8 cellular contexts compared by ENCODE assay signal in genomic region chr6:7108196-7108963, GRCh38. TPM values are rescaled to one million over a fixed set of nuclear protein-coding genes. Genes with fewer than 3 reads are reported as not detected.
DNase-seq lines count a peak whose midpoint lies in the region; ATAC-seq, FAIRE-seq and TF ChIP-seq lines count a peak whose summit lies in the region.

No MANE protein-coding gene starts in this region.

- dilution Hi-C loops in keratinocyte (cut with MboI; ENCODE audit: extremely low pct_ligation_motif_present, low sequenced_read_pairs) = no loop called here

- H3K9me1 ChIP-seq in keratinocyte (ENCODE audit: control insufficient read depth, extremely low read depth, insufficient read depth, low read length) = peaks cover 7% of the 10 kb centered on the region

- H3K27me3 ChIP-seq in bronchial epithelial cell (ENCODE audit: control insufficient read depth, insufficient read depth, low read length) (no peaks in the 10 kb centered on the region), keratinocyte (ENCODE audit: control insufficient read depth, extremely low read depth, insufficient read depth, low read length) (no peaks in the 10 kb centered on the region)

- TF ChIP-seq CTCF in bronchial epithelial cell (IDR thresholded peaks at IDR 0.05; ENCODE audit: insufficient read depth, low read length, severe bottlenecking) (no peak), keratinocyte (optimal IDR thresholded peaks at IDR 0.05 in 1 of 3, IDR thresholded peaks at IDR 0.05 in 1 of 3, conservative IDR thresholded peaks at IDR 0.05 in 1 of 3; ENCODE audit: extremely low read depth in 1 of 3, insufficient read depth in 2 of 3, low read length in 3 of 3) (no peak)

- peak overlapping the region; percentile 88 for H3K27ac ChIP-seq in keratinocyte (ENCODE audit: control insufficient read depth, insufficient read depth, low read length)

- DNase-seq in GM12891 (ENCODE audit: insufficient read length, low spot score) = no peak
- peak; percentile 35 for DNase-seq in T1000 (lab: John Stamatoyannopoulos, UW)
- DNase-seq in bronchial epithelial cell (ENCODE audit: low read depth) = peak; percentile 27
- no peak for DNase-seq in keratinocyte (ENCODE audit: low read depth, low spot score)
- DNase-seq in stimulated activated CD4-positive, alpha-beta T cell treated with anti-CD3 and anti-CD28 coated beads, Interleukin-15, amount 100 ng/mL, for 48 hours (ENCODE audit: low read depth in 2 of 2) = peak; percentile 21 to 29
- no peak for DNase-seq in NCI-H345 (lab: John Stamatoyannopoulos, UW)

- peak overlapping the region; percentile 97 for H3K9ac ChIP-seq in keratinocyte (ENCODE audit: control insufficient read depth, extremely low read depth, insufficient read depth, low read length)

- H3K79me2 ChIP-seq in keratinocyte (ENCODE audit: control insufficient read depth, insufficient read depth, low read length) = peaks cover 56% of the 10 kb centered on the region

- TF ChIP-seq POLR2A in GM12891 (IDR thresholded peaks at IDR 0.05; ENCODE audit: low read depth, low read length) = 0 out of 2 replicates have a peak, but pooled peaks have one; percentile 21

- H2AFZ ChIP-seq in keratinocyte (ENCODE audit: control insufficient read depth, low read length) = peak overlapping the region; percentile 74

- H3K4me2 ChIP-seq in keratinocyte (ENCODE audit: control insufficient read depth, extremely low read depth, insufficient read depth, low read depth, low read length) = peak overlapping the region; percentile 71

- FAIRE-seq in GM12891 (lab: Jason Lieb, UNC) = no peak
- no peak for FAIRE-seq in bronchial epithelial cell (lab: Jason Lieb, UNC)
- no peak for FAIRE-seq in keratinocyte (lab: Jason Lieb, UNC)

- no peaks in the 10 kb centered on the region for H3K9me3 ChIP-seq in keratinocyte (ENCODE audit: control insufficient read depth, low read depth, low read length)

- H3K4me1 ChIP-seq in keratinocyte (ENCODE audit: control insufficient read depth, extremely low read depth, insufficient read depth, low read length) = peaks cover 34% of the 10 kb centered on the region

- ATAC-seq in HG03175 (IDR thresholded peaks at IDR 0.05; ENCODE audit: unreplicated experiment) (peak; percentile 27), HG03565 (IDR thresholded peaks at IDR 0.05; ENCODE audit: unreplicated experiment) (no peak)

- H3K36me3 ChIP-seq in bronchial epithelial cell (ENCODE audit: control insufficient read depth, insufficient read depth, low read length) (no peaks in the 10 kb centered on the region), keratinocyte (ENCODE audit: control insufficient read depth in 2 of 2, extremely low read depth in 1 of 2, insufficient read depth in 2 of 2, low read length in 2 of 2) (no peaks in the 10 kb centered on the region)

- no peaks in the 10 kb centered on the region for H4K20me1 ChIP-seq in keratinocyte (ENCODE audit: control insufficient read depth, extremely low read depth, insufficient read depth, low read length)

- H3K4me3 ChIP-seq in bronchial epithelial cell (ENCODE audit: low read depth, low read length) (peak overlapping the region; percentile 95), keratinocyte (ENCODE audit: control insufficient read depth in 2 of 3, extremely low read depth in 1 of 3, insufficient read depth in 2 of 3, low read depth in 1 of 3, low read length in 3 of 3) (peak overlapping the region; percentile 64 to 99 (median 96))

TF ChIP-seq in GM12891, 5 proteins besides CTCF, POLR2A, EP300 and RAD21:
- no peak for TF ChIP-seq SPI1 (IDR thresholded peaks at IDR 0.05; ENCODE audit: low read depth, low read length)
- TF ChIP-seq TAF1 (IDR thresholded peaks at IDR 0.05; ENCODE audit: low read depth, low read length) = 0 out of 2 replicates have a peak, but pooled peaks have one; percentile 16

RNA-seq across cellular contexts. Expression of gene RREB1, which starts 0.6 kb away (rescaled TPM):
- polyA plus RNA-seq in GM12891 (2012; ENCODE audit: low read depth, missing spikeins) = 7.0 TPM
- 16.6 and 28.0 TPM in 2 replicates for total RNA-seq in bronchial epithelial cell
- 4.3 to 6.2 TPM (median 6.1 TPM) in 3 replicates for polyA plus RNA-seq in keratinocyte
- 5.6 TPM for polyA plus RNA-seq in keratinocyte (2011; ENCODE audit: low read depth)
- polyA plus RNA-seq in keratinocyte (2011; cell fraction: cytosol; rRNA removed) = 4.7 and 5.5 TPM in 2 replicates
- 30.5 and 34.2 TPM in 2 replicates for polyA plus RNA-seq in keratinocyte (2011; cell fraction: nucleus; rRNA removed)
- polyA plus RNA-seq in keratinocyte (2012; ENCODE audit: low replicate concordance) = 10.6 and 17.1 TPM in 2 replicates
- polyA minus RNA-seq in keratinocyte = 35.4 to 71.6 TPM (median 38.5 TPM) in 3 replicates
- polyA minus RNA-seq in keratinocyte (2011; cell fraction: cytosol; rRNA and poly(A)+ RNA removed) = 20.1 TPM
- 43.5 and 68.8 TPM in 2 replicates for polyA minus RNA-seq in keratinocyte (2011; cell fraction: nucleus; rRNA and poly(A)+ RNA removed)

Comparison
In these comparisons a context has a peak if more than half of its experiments do, and no peak if none do; other contexts are left out.
1. DNase-seq: peak in T1000 (single experiment), bronchial epithelial cell (single experiment) and stimulated activated CD4-positive, alpha-beta T cell treated with anti-CD3 and anti-CD28 coated beads, Interleukin-15, amount 100 ng/mL, for 48 hours (2 of 2); none in GM12891 (single experiment), keratinocyte (single experiment) and NCI-H345 (single experiment).